ENCODE assay signal across 1 cellular context in genomic region chr9:16870606-16871357, GRCh38.
TF ChIP-seq lines count a peak whose summit lies in the region.

TSS of gene BNC2 (minus strand) at chr9:16870670. CDS start at chr9:16870648, 22 bp downstream.

TF ChIP-seq in SK-N-SH, 30 proteins besides CTCF, POLR2A, EP300 and RAD21 (continued from another document):
- TF ChIP-seq, protein P1, sequence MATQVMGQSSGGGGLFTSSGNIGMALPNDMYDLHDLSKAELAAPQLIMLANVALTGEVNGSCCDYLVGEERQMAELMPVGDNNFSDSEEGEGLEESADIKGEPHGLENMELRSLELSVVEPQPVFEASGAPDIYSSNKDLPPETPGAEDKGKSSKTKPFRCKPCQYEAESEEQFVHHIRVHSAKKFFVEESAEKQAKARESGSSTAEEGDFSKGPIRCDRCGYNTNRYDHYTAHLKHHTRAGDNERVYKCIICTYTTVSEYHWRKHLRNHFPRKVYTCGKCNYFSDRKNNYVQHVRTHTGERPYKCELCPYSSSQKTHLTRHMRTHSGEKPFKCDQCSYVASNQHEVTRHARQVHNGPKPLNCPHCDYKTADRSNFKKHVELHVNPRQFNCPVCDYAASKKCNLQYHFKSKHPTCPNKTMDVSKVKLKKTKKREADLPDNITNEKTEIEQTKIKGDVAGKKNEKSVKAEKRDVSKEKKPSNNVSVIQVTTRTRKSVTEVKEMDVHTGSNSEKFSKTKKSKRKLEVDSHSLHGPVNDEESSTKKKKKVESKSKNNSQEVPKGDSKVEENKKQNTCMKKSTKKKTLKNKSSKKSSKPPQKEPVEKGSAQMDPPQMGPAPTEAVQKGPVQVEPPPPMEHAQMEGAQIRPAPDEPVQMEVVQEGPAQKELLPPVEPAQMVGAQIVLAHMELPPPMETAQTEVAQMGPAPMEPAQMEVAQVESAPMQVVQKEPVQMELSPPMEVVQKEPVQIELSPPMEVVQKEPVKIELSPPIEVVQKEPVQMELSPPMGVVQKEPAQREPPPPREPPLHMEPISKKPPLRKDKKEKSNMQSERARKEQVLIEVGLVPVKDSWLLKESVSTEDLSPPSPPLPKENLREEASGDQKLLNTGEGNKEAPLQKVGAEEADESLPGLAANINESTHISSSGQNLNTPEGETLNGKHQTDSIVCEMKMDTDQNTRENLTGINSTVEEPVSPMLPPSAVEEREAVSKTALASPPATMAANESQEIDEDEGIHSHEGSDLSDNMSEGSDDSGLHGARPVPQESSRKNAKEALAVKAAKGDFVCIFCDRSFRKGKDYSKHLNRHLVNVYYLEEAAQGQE (IDR thresholded peaks at IDR 0.05; ENCODE audit: low read depth, low read length) = no peak
- TF ChIP-seq MAX (IDR thresholded peaks at IDR 0.05; ENCODE audit: low read depth) (peak; percentile 10; the same call in 1 of the 2 replicates), PBX3 (IDR thresholded peaks at IDR 0.05) (no peak), RFX5 (IDR thresholded peaks at IDR 0.05; ENCODE audit: low read length) (no peak), TCF12 (IDR thresholded peaks at IDR 0.05) (0 out of 2 replicates have a peak, but pooled peaks have one; percentile 4), NFIC (IDR thresholded peaks at IDR 0.05; ENCODE audit: borderline replicate concordance) (no peak), YY1 (IDR thresholded peaks at IDR 0.05; ENCODE audit: low read depth) (no peak), GATA2 (CRISPR knock-in tag; IDR thresholded peaks at IDR 0.05) (no peak), RCOR1 (IDR thresholded peaks at IDR 0.05; ENCODE audit: low read length) (no peak), NRF1 (IDR thresholded peaks at IDR 0.05; ENCODE audit: low read depth, low read length) (no peak), FOXJ3 (CRISPR knock-in tag; IDR thresholded peaks at IDR 0.05) (no peak), CHD2 (IDR thresholded peaks at IDR 0.05; ENCODE audit: low read length, partially characterized antibody) (no peak), TEAD4 (IDR thresholded peaks at IDR 0.05; ENCODE audit: borderline replicate concordance, insufficient read depth) (no peak), EZH2phosphoT487 (IDR thresholded peaks at IDR 0.05; ENCODE audit: borderline replicate concordance, low read depth) (no peak), FOXM1 (IDR thresholded peaks at IDR 0.05; ENCODE audit: low read depth) (no peak), ELF1 (IDR thresholded peaks at IDR 0.05) (no peak), RXRA (IDR thresholded peaks at IDR 0.05; ENCODE audit: borderline replicate concordance, low read depth) (no peak), MEF2A (IDR thresholded peaks at IDR 0.05; ENCODE audit: borderline replicate concordance, low read depth) (no peak), TAF1 (IDR thresholded peaks at IDR 0.05; ENCODE audit: borderline replicate concordance, low read depth, low read length) (peak; percentile 67; the same call in 1 of the 2 replicates), FOSL2 (IDR thresholded peaks at IDR 0.05; ENCODE audit: borderline replicate concordance, low read depth) (no peak), MXI1 (IDR thresholded peaks at IDR 0.05; ENCODE audit: low read depth, low read length) (0 out of 2 replicates have a peak, but pooled peaks have one; percentile 4), SMC3 (IDR thresholded peaks at IDR 0.05; ENCODE audit: low read depth, low read length) (no peak), SIN3A (IDR thresholded peaks at IDR 0.05; ENCODE audit: borderline replicate concordance, low read depth, low read length) (no peak), JUND (IDR thresholded peaks at IDR 0.05) (no peak), GABPA (IDR thresholded peaks at IDR 0.05; ENCODE audit: low read depth) (no peak), POLR2AphosphoS5 (IDR thresholded peaks at IDR 0.05; ENCODE audit: low read depth, low read length) (no peak)
- TF ChIP-seq, protein P2, sequence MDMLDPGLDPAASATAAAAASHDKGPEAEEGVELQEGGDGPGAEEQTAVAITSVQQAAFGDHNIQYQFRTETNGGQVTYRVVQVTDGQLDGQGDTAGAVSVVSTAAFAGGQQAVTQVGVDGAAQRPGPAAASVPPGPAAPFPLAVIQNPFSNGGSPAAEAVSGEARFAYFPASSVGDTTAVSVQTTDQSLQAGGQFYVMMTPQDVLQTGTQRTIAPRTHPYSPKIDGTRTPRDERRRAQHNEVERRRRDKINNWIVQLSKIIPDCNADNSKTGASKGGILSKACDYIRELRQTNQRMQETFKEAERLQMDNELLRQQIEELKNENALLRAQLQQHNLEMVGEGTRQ (IDR thresholded peaks at IDR 0.05; ENCODE audit: borderline replicate concordance, low read depth, low read length) = no peak
- TF ChIP-seq, protein P3, sequence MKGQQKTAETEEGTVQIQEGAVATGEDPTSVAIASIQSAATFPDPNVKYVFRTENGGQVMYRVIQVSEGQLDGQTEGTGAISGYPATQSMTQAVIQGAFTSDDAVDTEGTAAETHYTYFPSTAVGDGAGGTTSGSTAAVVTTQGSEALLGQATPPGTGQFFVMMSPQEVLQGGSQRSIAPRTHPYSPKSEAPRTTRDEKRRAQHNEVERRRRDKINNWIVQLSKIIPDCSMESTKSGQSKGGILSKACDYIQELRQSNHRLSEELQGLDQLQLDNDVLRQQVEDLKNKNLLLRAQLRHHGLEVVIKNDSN (IDR thresholded peaks at IDR 0.05; ENCODE audit: borderline replicate concordance, low read depth) = no peak
- TF ChIP-seq, protein P4, sequence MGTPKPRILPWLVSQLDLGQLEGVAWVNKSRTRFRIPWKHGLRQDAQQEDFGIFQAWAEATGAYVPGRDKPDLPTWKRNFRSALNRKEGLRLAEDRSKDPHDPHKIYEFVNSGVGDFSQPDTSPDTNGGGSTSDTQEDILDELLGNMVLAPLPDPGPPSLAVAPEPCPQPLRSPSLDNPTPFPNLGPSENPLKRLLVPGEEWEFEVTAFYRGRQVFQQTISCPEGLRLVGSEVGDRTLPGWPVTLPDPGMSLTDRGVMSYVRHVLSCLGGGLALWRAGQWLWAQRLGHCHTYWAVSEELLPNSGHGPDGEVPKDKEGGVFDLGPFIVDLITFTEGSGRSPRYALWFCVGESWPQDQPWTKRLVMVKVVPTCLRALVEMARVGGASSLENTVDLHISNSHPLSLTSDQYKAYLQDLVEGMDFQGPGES (IDR thresholded peaks at IDR 0.05; ENCODE audit: low read depth, low read length) = no peak
TF ChIP-seq in SK-N-SH: peak in this region for 4.
